12 cellular contexts compared by ENCODE assay signal in genomic region chr16:57541754-57542435, GRCh38. TPM values are rescaled to one million over a fixed set of nuclear protein-coding genes. Genes with fewer than 3 reads are reported as not detected.
DNase-seq lines count a peak whose midpoint lies in the region; ATAC-seq and TF ChIP-seq lines count a peak whose summit lies in the region.
"Had no signal": no experiment of that assay in that cellular context is flagged by ENCODE, and none has a peak within 500 bp of the region (broad histone marks: within the 10 kb centered on the region; RNA-seq: fewer than 3 reads in every experiment).

No MANE protein-coding gene starts in this region.

- no peak overlapping the region for H2BK15ac ChIP-seq in neuronal stem cell (ENCODE audit: low read length)

- no peaks in the 10 kb centered on the region for H3K9me3 Mint-ChIP-seq in CD8-positive, alpha-beta memory T cell
- no peaks in the 10 kb centered on the region for H3K9me3 Mint-ChIP-seq in activated naive CD8-positive, alpha-beta T cell (ENCODE audit: low read depth)

- peaks cover 0 to 2% (median 2%) of the 10 kb centered on the region in 3 donors for H3K36me3 Mint-ChIP-seq in CD8-positive, alpha-beta memory T cell
- no peaks in the 10 kb centered on the region for H3K36me3 Mint-ChIP-seq in activated naive CD8-positive, alpha-beta T cell

- H2BK5ac ChIP-seq in neuronal stem cell (ENCODE audit: low read length): no peak overlapping the region

- H2BK120ac ChIP-seq in neuronal stem cell (ENCODE audit: low read depth, low read length): no peak overlapping the region

- no peaks in the 10 kb centered on the region for H3K27me3 ChIP-seq in CD8-positive, alpha-beta memory T cell (ENCODE audit: insufficient read depth, low read length, poor library complexity, severe bottlenecking)
- peaks cover 0 to 27% (median 0%) of the 10 kb centered on the region in 3 experiments for H3K27me3 ChIP-seq in neuronal stem cell (ENCODE audit: control insufficient read depth in 3 of 3, insufficient read depth in 3 of 3, low read depth in 1 of 3, low read length in 3 of 3)
- H3K27me3 ChIP-seq: ovary had no signal

- H3K36me3 ChIP-seq in CD8-positive, alpha-beta memory T cell (ENCODE audit: insufficient read depth, low read length): no peaks in the 10 kb centered on the region
- H3K36me3 ChIP-seq in HEK293 (ENCODE audit: control insufficient read depth in 2 of 2, insufficient read depth in 1 of 2, low read length in 2 of 2): no peaks in the 10 kb centered on the region
- no peaks in the 10 kb centered on the region for H3K36me3 ChIP-seq in neuronal stem cell (replicated peaks in 1 of 2; ENCODE audit: control insufficient read depth in 2 of 2, insufficient read depth in 2 of 2, low read length in 2 of 2)
- H3K36me3 ChIP-seq: ovary had no signal

- no peak overlapping the region for H3K4ac ChIP-seq in neuronal stem cell (ENCODE audit: low read length)

- POLR2A ChIA-PET in CD8-positive, alpha-beta memory T cell (lab: Charles Lee): interaction anchor here (0.8 to 1.7 kb wide), 4 partner anchors 11 to 68 kb away, joined by 3 to 8 read pairs (median 3); no protein-coding TSS in a partner anchor
- POLR2A ChIA-PET in HEK293 (lab: Yijun Ruan, JAX): no interaction called here

- H3K14ac ChIP-seq in neuronal stem cell (ENCODE audit: low read length): no peak overlapping the region

- peak overlapping the region; percentile 37 for H2AFZ ChIP-seq in neuronal stem cell (ENCODE audit: low read length)

- peak overlapping the region; percentile 52 for H3K4me3 ChIP-seq in CD8-positive, alpha-beta memory T cell (ENCODE audit: low read length)
- H3K4me3 ChIP-seq in HEK293 (ENCODE audit: low read depth, low read length) (no peak overlapping the region), neuronal stem cell (ENCODE audit: low read length in 2 of 2) (no peak overlapping the region)
- H3K4me3 ChIP-seq: ovary had no signal

- ATAC-seq in HG02763 (IDR thresholded peaks at IDR 0.05; ENCODE audit: unreplicated experiment) (no peak), HG03135 (IDR thresholded peaks at IDR 0.05; ENCODE audit: unreplicated experiment) (no peak)

- no peaks in the 10 kb centered on the region for H3K79me1 ChIP-seq in neuronal stem cell (ENCODE audit: low read depth, low read length)

- no peak overlapping the region for H2AK5ac ChIP-seq in neuronal stem cell (ENCODE audit: low read depth, low read length)

- H3K27ac Mint-ChIP-seq in CD8-positive, alpha-beta memory T cell: peak overlapping the region; percentile 78 to 99 (median 93)
- H3K27ac Mint-ChIP-seq in activated naive CD8-positive, alpha-beta T cell: no peak overlapping the region

- H3K4me2 ChIP-seq in neuronal stem cell (ENCODE audit: insufficient read depth, low read length, poor library complexity, severe bottlenecking): no peak overlapping the region

- no peak overlapping the region for H4K91ac ChIP-seq in neuronal stem cell (ENCODE audit: low read depth, low read length, poor library complexity)

- no peak for TF ChIP-seq CTCF in HEK293 (tag by site-specific recombination; IDR thresholded peaks at IDR 0.05)

- peaks cover 66% of the 10 kb centered on the region for H3K4me1 ChIP-seq in CD8-positive, alpha-beta memory T cell (ENCODE audit: insufficient read depth, low read length)
- H3K4me1 ChIP-seq in HEK293 (ENCODE audit: control insufficient read depth, insufficient read depth, low read length) (no peaks in the 10 kb centered on the region; the same call in 1 of the 2 replicates), neuronal stem cell (ENCODE audit: control insufficient read depth in 2 of 2, insufficient read depth in 1 of 2, low read depth in 1 of 2, low read length in 2 of 2) (peaks cover 5 to 13% of the 10 kb centered on the region in 2 donors)

- no peak overlapping the region for H3K23ac ChIP-seq in neuronal stem cell (ENCODE audit: low read depth, low read length, poor library complexity)

- peak overlapping the region; percentile 60 for H3K18ac ChIP-seq in neuronal stem cell (ENCODE audit: low read length)

- CTCF ChIA-PET in CD8-positive, alpha-beta memory T cell (lab: Charles Lee): interaction anchor here (0.8 to 4.5 kb wide), 10 partner anchors 10 to 194 kb away, joined by 3 to 26 read pairs (median 3); partner anchors contain the start of gene KATNB1
- CTCF ChIA-PET in HEK293 (lab: Yijun Ruan, JAX): interaction anchor here (0.5 to 1.3 kb wide), 3 partner anchors 10 to 373 kb away, joined by 3 to 5 read pairs (median 4); no protein-coding TSS in a partner anchor

- H4K8ac ChIP-seq in neuronal stem cell (ENCODE audit: low read depth, low read length): no peak overlapping the region

- H3K9me3 ChIP-seq in CD8-positive, alpha-beta memory T cell (ENCODE audit: low read length): no peaks in the 10 kb centered on the region
- no peaks in the 10 kb centered on the region for H3K9me3 ChIP-seq in HEK293 (ENCODE audit: control insufficient read depth, insufficient read depth, low read depth, low read length)
- no peaks in the 10 kb centered on the region for H3K9me3 ChIP-seq in neuronal stem cell (replicated peaks in 1 of 2; ENCODE audit: control insufficient read depth in 2 of 2, insufficient read depth in 1 of 2, low read depth in 1 of 2, low read length in 2 of 2)
- H3K9me3 ChIP-seq: ovary had no signal

- H2BK12ac ChIP-seq in neuronal stem cell (ENCODE audit: low read length): peak overlapping the region; percentile 4

- H3K4me3 Mint-ChIP-seq in CD8-positive, alpha-beta memory T cell: peak overlapping the region; percentile 81 to 97 (median 91)
- peak overlapping the region; percentile 54 for H3K4me3 Mint-ChIP-seq in activated naive CD8-positive, alpha-beta T cell

- no CpG with 5 or more reads among the region's 4 CpGs for WGBS in neuronal stem cell (ENCODE audit: extremely low coverage in 2 of 2, insufficient read length in 2 of 2, insufficient replicate concordance in 1 of 2), 2 donors

- H3K27me3 Mint-ChIP-seq in CD8-positive, alpha-beta memory T cell: peaks cover 0 to 2% of the 10 kb centered on the region in 2 donors
- no peaks in the 10 kb centered on the region for H3K27me3 Mint-ChIP-seq in activated naive CD8-positive, alpha-beta T cell

- peaks cover 67 to 86% (median 67%) of the 10 kb centered on the region in 3 donors for H3K4me1 Mint-ChIP-seq in CD8-positive, alpha-beta memory T cell
- H3K4me1 Mint-ChIP-seq in activated naive CD8-positive, alpha-beta T cell (ENCODE audit: low read depth): peaks cover 48% of the 10 kb centered on the region

- peak overlapping the region; percentile 31 for H3K9ac ChIP-seq in neuronal stem cell (ENCODE audit: low read depth, low read length, poor library complexity)

- no peak for DNase-seq in CD8-positive, alpha-beta memory T cell
- DNase-seq in neuronal stem cell (ENCODE audit: low spot score) (no peak), DMS114 treated with DMSO at 0.1 percent for 48 hours (lab: John Stamatoyannopoulos, UW; ENCODE audit: unreplicated experiment) (no peak), AML-193 (lab: John Stamatoyannopoulos, UW) (no peak)
- DNase-seq: activated CD4-positive, CD25-positive, alpha-beta regulatory T cell treated with anti-CD3 and anti-CD28 coated beads, Interleukin-2, amount 50 U/mL, for 72 hours; foreskin melanocyte; NCI-H510A had no signal

- H3K27ac ChIP-seq in CD8-positive, alpha-beta memory T cell (ENCODE audit: low read depth, low read length): no peak overlapping the region
- no peak overlapping the region for H3K27ac ChIP-seq in HEK293 (ENCODE audit: extremely low read depth, low read depth, low read length)
- no peak overlapping the region for H3K27ac ChIP-seq in neuronal stem cell (replicated peaks; ENCODE audit: low read length)
- H3K27ac ChIP-seq: ovary had no signal

TF ChIP-seq in HEK293, 187 proteins besides CTCF, POLR2A, EP300 and RAD21:
- TF ChIP-seq ZNF571 (tag by site-specific recombination; IDR thresholded peaks at IDR 0.05) (no peak), ZFP37 (tag by site-specific recombination; IDR thresholded peaks at IDR 0.05) (no peak), ZBTB20 (tag by site-specific recombination; IDR thresholded peaks at IDR 0.05) (0 out of 2 replicates have a peak, but pooled peaks have one; percentile 23)

RNA-seq across cellular contexts. Expression of gene ADGRG5, which starts 0.5 kb away (rescaled TPM):
- total RNA-seq in CD8-positive, alpha-beta memory T cell: 10 to 100 TPM; 46.1 to 48.5 TPM
- polyA plus RNA-seq in CD8-positive, alpha-beta memory T cell: 23.5 TPM
- polyA plus RNA-seq in neuronal stem cell (2013, experiment 1 of 2): 1.7 TPM
- polyA plus RNA-seq in neuronal stem cell (2013, experiment 2 of 2): 1.7 TPM

RNA-seq across cellular contexts. Expression of gene CCDC102A, which starts 5.5 kb away (rescaled TPM):
- 10 to 100 TPM; 27.0 to 28.1 TPM for total RNA-seq in CD8-positive, alpha-beta memory T cell
- polyA plus RNA-seq in CD8-positive, alpha-beta memory T cell: 22.6 TPM
- polyA plus RNA-seq in neuronal stem cell (2013, experiment 1 of 2): 6.4 TPM
- polyA plus RNA-seq in neuronal stem cell (2013, experiment 2 of 2): 6.3 TPM

RNA-seq across cellular contexts. Expression of gene DOK4, which starts 55.6 kb away (rescaled TPM):
- total RNA-seq in CD8-positive, alpha-beta memory T cell: 1 to 10 TPM; 6.8 to 7.0 TPM
- polyA plus RNA-seq in CD8-positive, alpha-beta memory T cell: 3.3 TPM
- polyA plus RNA-seq in neuronal stem cell (2013, experiment 1 of 2): 17.3 TPM
- 15.7 TPM for polyA plus RNA-seq in neuronal stem cell (2013, experiment 2 of 2)
